Comparison of ENCODE assay signal across 1 cellular context in the genomic region with DNA sequence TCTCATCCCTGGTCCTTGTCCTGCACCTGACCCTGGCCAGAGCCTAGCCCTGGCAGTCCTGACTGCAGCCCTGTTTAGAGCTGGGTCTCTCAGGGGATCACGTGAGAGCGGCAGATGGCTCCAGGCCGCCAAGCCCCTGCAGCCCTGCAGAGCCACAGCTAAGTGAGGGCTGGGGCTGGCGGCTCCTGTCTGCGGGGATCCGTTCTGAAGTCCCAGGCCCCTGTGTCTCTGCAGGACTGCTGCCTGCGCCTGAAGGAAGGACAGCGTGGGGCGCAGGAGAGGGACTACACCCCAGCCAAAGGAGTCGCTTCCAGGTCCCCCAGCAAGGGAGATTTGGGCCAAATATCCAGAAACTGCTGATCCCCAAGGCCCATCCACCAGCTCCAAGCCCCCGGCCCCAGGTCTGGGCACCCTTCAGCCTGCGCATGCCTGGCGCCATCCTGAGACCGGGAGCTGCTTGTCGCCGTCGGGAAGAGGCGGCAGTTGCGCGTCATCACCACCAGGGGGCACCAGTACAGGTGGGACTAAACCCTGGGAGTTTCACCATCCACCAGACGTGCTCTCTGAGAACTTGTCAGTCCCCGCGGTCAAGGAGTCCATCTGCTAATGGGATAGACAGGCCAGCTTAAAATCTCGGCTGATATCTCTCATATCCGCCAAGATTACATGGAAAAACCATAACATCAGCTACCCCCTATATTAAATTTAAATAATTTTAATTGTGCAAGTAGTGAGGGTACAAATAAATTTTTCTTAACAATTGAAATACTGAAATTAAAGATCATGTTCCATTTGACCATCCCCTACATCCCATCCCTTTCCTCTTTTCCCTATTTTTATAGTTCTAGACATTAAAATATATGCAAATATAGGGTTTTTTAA.
TF ChIP-seq lines count a peak whose summit lies in the region.

No MANE protein-coding gene starts in this region.

TF ChIP-seq in HEK293, 187 proteins besides CTCF, POLR2A, EP300 and RAD21 (continued from another document):
- TF ChIP-seq, protein P1, sequence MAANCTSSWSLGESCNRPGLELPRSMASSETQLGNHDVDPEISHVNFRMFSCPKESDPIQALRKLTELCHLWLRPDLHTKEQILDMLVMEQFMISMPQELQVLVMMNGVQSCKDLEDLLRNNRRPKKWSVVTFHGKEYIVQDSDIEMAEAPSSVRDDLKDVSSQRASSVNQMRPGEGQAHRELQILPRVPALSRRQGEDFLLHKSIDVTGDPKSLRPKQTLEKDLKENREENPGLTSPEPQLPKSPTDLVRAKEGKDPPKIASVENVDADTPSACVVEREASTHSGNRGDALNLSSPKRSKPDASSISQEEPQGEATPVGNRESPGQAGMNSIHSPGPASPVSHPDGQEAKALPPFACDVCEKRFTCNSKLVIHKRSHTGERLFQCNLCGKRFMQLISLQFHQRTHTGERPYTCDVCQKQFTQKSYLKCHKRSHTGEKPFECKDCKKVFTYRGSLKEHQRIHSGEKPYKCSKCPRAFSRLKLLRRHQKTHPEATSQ (tag by site-specific recombination; IDR thresholded peaks at IDR 0.05) = no peak
- TF ChIP-seq ZNF10 (tag by site-specific recombination; IDR thresholded peaks at IDR 0.05) (no peak), ZNF311 (tag by site-specific recombination; IDR thresholded peaks at IDR 0.05; ENCODE audit: borderline replicate concordance) (no peak), ZNF473 (tag by site-specific recombination; IDR thresholded peaks at IDR 0.05) (no peak), ZNF48 (tag by site-specific recombination; IDR thresholded peaks at IDR 0.05) (no peak), ZNF558 (tag by site-specific recombination; IDR thresholded peaks at IDR 0.05) (no peak), BCL11A (tag by site-specific recombination; IDR thresholded peaks at IDR 0.05; ENCODE audit: low read depth) (no peak), ZNF600 (tag by site-specific recombination; IDR thresholded peaks at IDR 0.05) (peak; percentile 45; the same call in 1 of the 2 replicates), ZNF19 (tag by site-specific recombination; IDR thresholded peaks at IDR 0.05; ENCODE audit: low read depth) (no peak), ZNF571 (tag by site-specific recombination; IDR thresholded peaks at IDR 0.05) (no peak), IKZF3 (tag by site-specific recombination; IDR thresholded peaks at IDR 0.05) (no peak), ZNF585B (tag by site-specific recombination; IDR thresholded peaks at IDR 0.05) (no peak), ZIC2 (tag by site-specific recombination; IDR thresholded peaks at IDR 0.05) (0 out of 2 replicates have a peak, but pooled peaks have one; percentile 18), ZFHX2 (tag by site-specific recombination; conservative IDR thresholded peaks at IDR 0.05) (no peak), ZNF169 (tag by site-specific recombination; IDR thresholded peaks at IDR 0.05) (no peak), ZBTB7A (tag by site-specific recombination; IDR thresholded peaks at IDR 0.05; ENCODE audit: low read depth) (no peak), ZNF768 (tag by site-specific recombination; IDR thresholded peaks at IDR 0.05) (no peak), ZNF707 (tag by site-specific recombination; IDR thresholded peaks at IDR 0.05) (no peak), GFI1B (tag by site-specific recombination; IDR thresholded peaks at IDR 0.05) (no peak), ZNF292 (tag by site-specific recombination; IDR thresholded peaks at IDR 0.05; ENCODE audit: borderline replicate concordance, low read depth) (no peak), ZBTB8A (tag by site-specific recombination; IDR thresholded peaks at IDR 0.05) (no peak), ZBTB17 (tag by site-specific recombination; IDR thresholded peaks at IDR 0.05) (peak; percentile 33; the same call in 1 of the 2 replicates), ZNF660 (tag by site-specific recombination; IDR thresholded peaks at IDR 0.05) (0 out of 2 replicates have a peak, but pooled peaks have one; percentile 34), ZNF529 (tag by site-specific recombination; IDR thresholded peaks at IDR 0.05; ENCODE audit: insufficient replicate concordance) (no peak)
- TF ChIP-seq, protein P2, sequence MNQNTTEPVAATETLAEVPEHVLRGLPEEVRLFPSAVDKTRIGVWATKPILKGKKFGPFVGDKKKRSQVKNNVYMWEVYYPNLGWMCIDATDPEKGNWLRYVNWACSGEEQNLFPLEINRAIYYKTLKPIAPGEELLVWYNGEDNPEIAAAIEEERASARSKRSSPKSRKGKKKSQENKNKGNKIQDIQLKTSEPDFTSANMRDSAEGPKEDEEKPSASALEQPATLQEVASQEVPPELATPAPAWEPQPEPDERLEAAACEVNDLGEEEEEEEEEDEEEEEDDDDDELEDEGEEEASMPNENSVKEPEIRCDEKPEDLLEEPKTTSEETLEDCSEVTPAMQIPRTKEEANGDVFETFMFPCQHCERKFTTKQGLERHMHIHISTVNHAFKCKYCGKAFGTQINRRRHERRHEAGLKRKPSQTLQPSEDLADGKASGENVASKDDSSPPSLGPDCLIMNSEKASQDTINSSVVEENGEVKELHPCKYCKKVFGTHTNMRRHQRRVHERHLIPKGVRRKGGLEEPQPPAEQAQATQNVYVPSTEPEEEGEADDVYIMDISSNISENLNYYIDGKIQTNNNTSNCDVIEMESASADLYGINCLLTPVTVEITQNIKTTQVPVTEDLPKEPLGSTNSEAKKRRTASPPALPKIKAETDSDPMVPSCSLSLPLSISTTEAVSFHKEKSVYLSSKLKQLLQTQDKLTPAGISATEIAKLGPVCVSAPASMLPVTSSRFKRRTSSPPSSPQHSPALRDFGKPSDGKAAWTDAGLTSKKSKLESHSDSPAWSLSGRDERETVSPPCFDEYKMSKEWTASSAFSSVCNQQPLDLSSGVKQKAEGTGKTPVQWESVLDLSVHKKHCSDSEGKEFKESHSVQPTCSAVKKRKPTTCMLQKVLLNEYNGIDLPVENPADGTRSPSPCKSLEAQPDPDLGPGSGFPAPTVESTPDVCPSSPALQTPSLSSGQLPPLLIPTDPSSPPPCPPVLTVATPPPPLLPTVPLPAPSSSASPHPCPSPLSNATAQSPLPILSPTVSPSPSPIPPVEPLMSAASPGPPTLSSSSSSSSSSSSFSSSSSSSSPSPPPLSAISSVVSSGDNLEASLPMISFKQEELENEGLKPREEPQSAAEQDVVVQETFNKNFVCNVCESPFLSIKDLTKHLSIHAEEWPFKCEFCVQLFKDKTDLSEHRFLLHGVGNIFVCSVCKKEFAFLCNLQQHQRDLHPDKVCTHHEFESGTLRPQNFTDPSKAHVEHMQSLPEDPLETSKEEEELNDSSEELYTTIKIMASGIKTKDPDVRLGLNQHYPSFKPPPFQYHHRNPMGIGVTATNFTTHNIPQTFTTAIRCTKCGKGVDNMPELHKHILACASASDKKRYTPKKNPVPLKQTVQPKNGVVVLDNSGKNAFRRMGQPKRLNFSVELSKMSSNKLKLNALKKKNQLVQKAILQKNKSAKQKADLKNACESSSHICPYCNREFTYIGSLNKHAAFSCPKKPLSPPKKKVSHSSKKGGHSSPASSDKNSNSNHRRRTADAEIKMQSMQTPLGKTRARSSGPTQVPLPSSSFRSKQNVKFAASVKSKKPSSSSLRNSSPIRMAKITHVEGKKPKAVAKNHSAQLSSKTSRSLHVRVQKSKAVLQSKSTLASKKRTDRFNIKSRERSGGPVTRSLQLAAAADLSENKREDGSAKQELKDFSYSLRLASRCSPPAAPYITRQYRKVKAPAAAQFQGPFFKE (tag by site-specific recombination; IDR thresholded peaks at IDR 0.05; ENCODE audit: borderline replicate concordance) = no peak
- TF ChIP-seq, protein P3, sequence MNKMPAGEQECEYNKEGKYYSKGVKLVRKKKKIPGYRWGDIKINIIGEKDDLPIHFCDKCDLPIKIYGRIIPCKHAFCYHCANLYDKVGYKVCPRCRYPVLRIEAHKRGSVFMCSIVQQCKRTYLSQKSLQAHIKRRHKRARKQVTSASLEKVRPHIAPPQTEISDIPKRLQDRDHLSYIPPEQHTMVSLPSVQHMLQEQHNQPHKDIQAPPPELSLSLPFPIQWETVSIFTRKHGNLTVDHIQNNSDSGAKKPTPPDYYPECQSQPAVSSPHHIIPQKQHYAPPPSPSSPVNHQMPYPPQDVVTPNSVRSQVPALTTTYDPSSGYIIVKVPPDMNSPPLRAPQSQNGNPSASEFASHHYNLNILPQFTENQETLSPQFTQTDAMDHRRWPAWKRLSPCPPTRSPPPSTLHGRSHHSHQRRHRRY (tag by site-specific recombination; IDR thresholded peaks at IDR 0.05) = no peak
- TF ChIP-seq, protein P4, sequence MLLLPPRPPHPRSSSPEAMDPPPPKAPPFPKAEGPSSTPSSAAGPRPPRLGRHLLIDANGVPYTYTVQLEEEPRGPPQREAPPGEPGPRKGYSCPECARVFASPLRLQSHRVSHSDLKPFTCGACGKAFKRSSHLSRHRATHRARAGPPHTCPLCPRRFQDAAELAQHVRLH (tag by site-specific recombination; IDR thresholded peaks at IDR 0.05) = no peak
- TF ChIP-seq, protein P5, sequence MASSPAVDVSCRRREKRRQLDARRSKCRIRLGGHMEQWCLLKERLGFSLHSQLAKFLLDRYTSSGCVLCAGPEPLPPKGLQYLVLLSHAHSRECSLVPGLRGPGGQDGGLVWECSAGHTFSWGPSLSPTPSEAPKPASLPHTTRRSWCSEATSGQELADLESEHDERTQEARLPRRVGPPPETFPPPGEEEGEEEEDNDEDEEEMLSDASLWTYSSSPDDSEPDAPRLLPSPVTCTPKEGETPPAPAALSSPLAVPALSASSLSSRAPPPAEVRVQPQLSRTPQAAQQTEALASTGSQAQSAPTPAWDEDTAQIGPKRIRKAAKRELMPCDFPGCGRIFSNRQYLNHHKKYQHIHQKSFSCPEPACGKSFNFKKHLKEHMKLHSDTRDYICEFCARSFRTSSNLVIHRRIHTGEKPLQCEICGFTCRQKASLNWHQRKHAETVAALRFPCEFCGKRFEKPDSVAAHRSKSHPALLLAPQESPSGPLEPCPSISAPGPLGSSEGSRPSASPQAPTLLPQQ (tag by site-specific recombination; IDR thresholded peaks at IDR 0.05) = no peak
TF ChIP-seq in HEK293: peak in this region for 7.
